Comparison of ENCODE assay signal across 21 cellular contexts in genomic region chr18:2111456-2111855, GRCh38.
DNase-seq lines count a peak whose midpoint lies in the region; ATAC-seq, FAIRE-seq and TF ChIP-seq lines count a peak whose summit lies in the region.
"Had no signal": no experiment of that assay in that cellular context is flagged by ENCODE, and none has a peak within 500 bp of the region (broad histone marks: within the 10 kb centered on the region; RNA-seq: fewer than 3 reads in every experiment).

No MANE protein-coding gene starts in this region.

- H4K20me1 ChIP-seq in astrocyte (ENCODE audit: insufficient read depth, low read length) = no peaks in the 10 kb centered on the region

- intact Hi-C loops in esophagus muscularis mucosa (cut with DNase I) = no loop called here

- DNase-seq in AG08396 (ENCODE audit: low spot score) (peak; percentile 18), HS-5 (ENCODE audit: low read depth) (peak; percentile 60), astrocyte (ENCODE audit: low read depth) (peak; percentile 86), glomerular visceral epithelial cell (ENCODE audit: extremely low spot score) (peak; percentile 18), esophagus muscularis mucosa (ENCODE audit: extremely low spot score) (no peak)
- no peak for DNase-seq in stimulated activated CD4-positive, alpha-beta T cell treated with anti-CD3 and anti-CD28 coated beads, Interleukin-1b, Interleukin-23, amount 100 ng/mL, for 48 hours
- DNase-seq: activated CD4-positive, alpha-beta memory T cell treated with anti-CD3 and anti-CD28 coated beads for 36 hours; activated T-cell treated with anti-CD3 and anti-CD28 coated beads, Interleukin-2, amount 50 U/mL, for 4 hours; H9; MM.1S; NCI-H2029 treated with DMSO at 0.1 percent for 48 hours; NCI-H524 treated with DMSO at 0.1 percent for 48 hours; stimulated activated CD4-positive, alpha-beta T cell treated with anti-CD3 and anti-CD28 coated beads, Interleukin-15, amount 100 ng/mL, for 24 hours had no signal

- peak overlapping the region; percentile 56 for H3K27ac Mint-ChIP-seq in astrocyte (ENCODE audit: unreplicated experiment)
- H3K27ac Mint-ChIP-seq: activated CD4-positive, alpha-beta memory T cell treated with anti-CD3 and anti-CD28 coated beads for 36 hours; activated naive CD8-positive, alpha-beta T cell; H9; memory B cell; stimulated activated naive CD8-positive, alpha-beta T cell treated with anti-CD3 and anti-CD28 coated beads, Interleukin-15, Interleukin-2, amounts not matched to agents 100 ng/mL and 50 ng/mL, for 24 hours had no signal

- peaks cover 29% of the 10 kb centered on the region for H3K4me1 Mint-ChIP-seq in astrocyte (ENCODE audit: low read depth, unreplicated experiment)
- H3K4me1 Mint-ChIP-seq: memory B cell, neural crest cell had no signal

- H3K9me3 Mint-ChIP-seq in astrocyte (ENCODE audit: unreplicated experiment) = no peaks in the 10 kb centered on the region
- H3K9me3 Mint-ChIP-seq: activated CD4-positive, alpha-beta memory T cell treated with anti-CD3 and anti-CD28 coated beads for 36 hours; activated T-cell treated with anti-CD3 and anti-CD28 coated beads, Interleukin-2, amount 50 U/mL, for 4 hours; H9; memory B cell; neural crest cell; stimulated activated naive CD8-positive, alpha-beta T cell treated with anti-CD3 and anti-CD28 coated beads, Interleukin-15, Interleukin-2, amounts not matched to agents 100 ng/mL and 50 ng/mL, for 24 hours had no signal

- H3K9me3 ChIP-seq in astrocyte (ENCODE audit: insufficient read depth, low read depth, low read length) (no peaks in the 10 kb centered on the region), esophagus muscularis mucosa (no peaks in the 10 kb centered on the region)
- H3K9me3 ChIP-seq: gastroesophageal sphincter had no signal

- peak; percentile 23 for FAIRE-seq in astrocyte (lab: Jason Lieb, UNC)
- FAIRE-seq: GM12878 had no signal

- TF ChIP-seq CTCF in astrocyte (IDR thresholded peaks at IDR 0.05; ENCODE audit: insufficient read depth, low read depth, low read length) (no peak), esophagus muscularis mucosa (IDR thresholded peaks at IDR 0.05) (no peak)

- H3K36me3 Mint-ChIP-seq in astrocyte (ENCODE audit: low read depth, unreplicated experiment) = no peaks in the 10 kb centered on the region
- H3K36me3 Mint-ChIP-seq: activated CD4-positive, alpha-beta memory T cell treated with anti-CD3 and anti-CD28 coated beads for 36 hours; activated naive CD8-positive, alpha-beta T cell; memory B cell had no signal

- H3K4me2 ChIP-seq in astrocyte (ENCODE audit: low read length) = peak overlapping the region; percentile 36

- H3K36me3 ChIP-seq in astrocyte (ENCODE audit: insufficient read depth, low read length) (no peaks in the 10 kb centered on the region), esophagus muscularis mucosa (no peaks in the 10 kb centered on the region)
- H3K36me3 ChIP-seq: gastroesophageal sphincter had no signal

- H3K4me3 ChIP-seq in astrocyte (ENCODE audit: insufficient read depth, low read depth, low read length) (no peak overlapping the region), esophagus muscularis mucosa (no peak overlapping the region)
- H3K4me3 ChIP-seq: gastroesophageal sphincter, GM12878 had no signal

- no peak overlapping the region for H2AFZ ChIP-seq in astrocyte (ENCODE audit: low read depth, low read length)

- no peak for TF ChIP-seq POLR2A in esophagus muscularis mucosa (IDR thresholded peaks at IDR 0.05; ENCODE audit: low read depth)

- no peak overlapping the region for H3K9ac ChIP-seq in astrocyte (ENCODE audit: low read length)

- 72% methylated on average over 3 of the region's 3 CpGs for WGBS in esophagus muscularis mucosa

- no peak for TF ChIP-seq EP300 in esophagus muscularis mucosa (IDR thresholded peaks at IDR 0.05)

- ATAC-seq in HG03039 (IDR thresholded peaks at IDR 0.05; ENCODE audit: unreplicated experiment) = no peak
- no peak for ATAC-seq in HG02852 (IDR thresholded peaks at IDR 0.05; ENCODE audit: unreplicated experiment)
- ATAC-seq: activated T-cell treated with anti-CD3 and anti-CD28 coated beads, Interleukin-2, amount 50 U/mL, for 4 hours; gastroesophageal sphincter; GM12878 had no signal

- peaks cover 24% of the 10 kb centered on the region for H3K4me1 ChIP-seq in astrocyte (ENCODE audit: insufficient read depth, low read length)
- no peaks in the 10 kb centered on the region for H3K4me1 ChIP-seq in esophagus muscularis mucosa
- H3K4me1 ChIP-seq: gastroesophageal sphincter had no signal

- H3K27ac ChIP-seq in astrocyte (ENCODE audit: low read depth, low read length) (no peak overlapping the region), esophagus muscularis mucosa (replicated peaks in 1 of 4) (no peak overlapping the region)
- H3K27ac ChIP-seq: gastroesophageal sphincter had no signal

- no peaks in the 10 kb centered on the region for H3K79me2 ChIP-seq in astrocyte (ENCODE audit: insufficient read depth, low read length)

- no peaks in the 10 kb centered on the region for H3K27me3 Mint-ChIP-seq in astrocyte (ENCODE audit: low read depth, unreplicated experiment)

- no peaks in the 10 kb centered on the region for H3K27me3 ChIP-seq in astrocyte (ENCODE audit: insufficient read depth, low read length)
- H3K27me3 ChIP-seq in esophagus muscularis mucosa = no peaks in the 10 kb centered on the region

- no peak overlapping the region for H3K4me3 Mint-ChIP-seq in astrocyte (ENCODE audit: unreplicated experiment)
- H3K4me3 Mint-ChIP-seq: activated CD4-positive, alpha-beta memory T cell treated with anti-CD3 and anti-CD28 coated beads for 36 hours; activated naive CD8-positive, alpha-beta T cell; activated T-cell treated with anti-CD3 and anti-CD28 coated beads, Interleukin-2, amount 50 U/mL, for 4 hours; H9; memory B cell; neural crest cell; stimulated activated naive CD8-positive, alpha-beta T cell treated with anti-CD3 and anti-CD28 coated beads, Interleukin-15, Interleukin-2, amounts not matched to agents 100 ng/mL and 50 ng/mL, for 24 hours had no signal

Comparison
In these comparisons a context has a peak if more than half of its experiments do, and no peak if none do; other contexts are left out.
1. DNase-seq: peak in AG08396 (single experiment), HS-5 (single experiment), astrocyte (single experiment) and glomerular visceral epithelial cell (single experiment); none in esophagus muscularis mucosa (single experiment) and stimulated activated CD4-positive, alpha-beta T cell treated with anti-CD3 and anti-CD28 coated beads, Interleukin-1b, Interleukin-23, amount 100 ng/mL, for 48 hours (single experiment).